1 cellular context compared by ENCODE assay signal in genomic region chr19:11597202-11598102, GRCh38.
TF ChIP-seq lines count a peak whose summit lies in the region.

Gene ZNF627, plus strand, starts transcription at chr19:11597483. Its CDS starts 145 bp downstream, at chr19:11597628.

TF ChIP-seq in GM12878, 131 proteins besides CTCF, POLR2A, EP300 and RAD21 (continued from another document):
- peak; percentile 81 for TF ChIP-seq NKRF (conservative IDR thresholded peaks at IDR 0.05)
- no peak for TF ChIP-seq TCF7 (IDR thresholded peaks at IDR 0.05; ENCODE audit: borderline replicate concordance)
- no peak for TF ChIP-seq RELA (IDR thresholded peaks at IDR 0.05; ENCODE audit: borderline replicate concordance, partially characterized antibody)
- no peak for TF ChIP-seq HDAC2 (IDR thresholded peaks at IDR 0.05)
- peak; percentile 81 for TF ChIP-seq BACH1 (IDR thresholded peaks at IDR 0.05; ENCODE audit: borderline replicate concordance)
- no peak for TF ChIP-seq RAD51 (IDR thresholded peaks at IDR 0.05)
- no peak for TF ChIP-seq CEBPB (IDR thresholded peaks at IDR 0.05; ENCODE audit: borderline replicate concordance in 1 of 2, low read depth in 2 of 2, low read length in 2 of 2)
- 0 out of 2 replicates have a peak, but pooled peaks have one; percentile 14 for TF ChIP-seq MEF2A (IDR thresholded peaks at IDR 0.05; ENCODE audit: insufficient read depth, low read depth, low read length)
- TF ChIP-seq CBFB (IDR thresholded peaks at IDR 0.05; ENCODE audit: low read depth), result 0 out of 2 replicates have a peak, but pooled peaks have one; percentile 33
- TF ChIP-seq, protein P1, sequence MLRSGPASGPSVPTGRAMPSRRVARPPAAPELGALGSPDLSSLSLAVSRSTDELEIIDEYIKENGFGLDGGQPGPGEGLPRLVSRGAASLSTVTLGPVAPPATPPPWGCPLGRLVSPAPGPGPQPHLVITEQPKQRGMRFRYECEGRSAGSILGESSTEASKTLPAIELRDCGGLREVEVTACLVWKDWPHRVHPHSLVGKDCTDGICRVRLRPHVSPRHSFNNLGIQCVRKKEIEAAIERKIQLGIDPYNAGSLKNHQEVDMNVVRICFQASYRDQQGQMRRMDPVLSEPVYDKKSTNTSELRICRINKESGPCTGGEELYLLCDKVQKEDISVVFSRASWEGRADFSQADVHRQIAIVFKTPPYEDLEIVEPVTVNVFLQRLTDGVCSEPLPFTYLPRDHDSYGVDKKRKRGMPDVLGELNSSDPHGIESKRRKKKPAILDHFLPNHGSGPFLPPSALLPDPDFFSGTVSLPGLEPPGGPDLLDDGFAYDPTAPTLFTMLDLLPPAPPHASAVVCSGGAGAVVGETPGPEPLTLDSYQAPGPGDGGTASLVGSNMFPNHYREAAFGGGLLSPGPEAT (IDR thresholded peaks at IDR 0.05; ENCODE audit: low read depth), result no peak
- peak; percentile 47; the same call in 1 of the 2 replicates for TF ChIP-seq MXI1 (IDR thresholded peaks at IDR 0.05; ENCODE audit: low read depth, low read length)
- TF ChIP-seq ATF7 (IDR thresholded peaks at IDR 0.05; ENCODE audit: low read depth), result 0 out of 2 replicates have a peak, but pooled peaks have one; percentile 55
- 0 out of 4 replicates have a peak, but pooled peaks of 1 of the 2 experiments have one; percentile 13 for TF ChIP-seq ETV6 (conservative IDR thresholded peaks at IDR 0.05 in 1 of 2, IDR thresholded peaks at IDR 0.05 in 1 of 2; ENCODE audit: borderline replicate concordance in 1 of 2, low read depth in 1 of 2)
- peak; percentile 83 for TF ChIP-seq IKZF1 (conservative IDR thresholded peaks at IDR 0.05)
- peak; percentile 69; the same call in 1 of the 2 replicates for TF ChIP-seq PML (IDR thresholded peaks at IDR 0.05; ENCODE audit: low read length)
- TF ChIP-seq MYB (IDR thresholded peaks at IDR 0.05; ENCODE audit: borderline replicate concordance, low read depth, low read length), result no peak
- peak; percentile 86 for TF ChIP-seq SP1 (IDR thresholded peaks at IDR 0.05; ENCODE audit: low read depth, low read length)
- peak; percentile 79; the same call in 1 of the 2 replicates for TF ChIP-seq ZNF207 (IDR thresholded peaks at IDR 0.05; ENCODE audit: borderline replicate concordance)
- TF ChIP-seq NFYA (IDR thresholded peaks at IDR 0.05; ENCODE audit: borderline replicate concordance, low read depth, low read length), result no peak
- peak; percentile 62 for TF ChIP-seq MEF2B (IDR thresholded peaks at IDR 0.05; ENCODE audit: partially characterized antibody, poor library complexity, severe bottlenecking)
- peak; percentile 97 for TF ChIP-seq LARP7 (IDR thresholded peaks at IDR 0.05)
- TF ChIP-seq, protein P2, sequence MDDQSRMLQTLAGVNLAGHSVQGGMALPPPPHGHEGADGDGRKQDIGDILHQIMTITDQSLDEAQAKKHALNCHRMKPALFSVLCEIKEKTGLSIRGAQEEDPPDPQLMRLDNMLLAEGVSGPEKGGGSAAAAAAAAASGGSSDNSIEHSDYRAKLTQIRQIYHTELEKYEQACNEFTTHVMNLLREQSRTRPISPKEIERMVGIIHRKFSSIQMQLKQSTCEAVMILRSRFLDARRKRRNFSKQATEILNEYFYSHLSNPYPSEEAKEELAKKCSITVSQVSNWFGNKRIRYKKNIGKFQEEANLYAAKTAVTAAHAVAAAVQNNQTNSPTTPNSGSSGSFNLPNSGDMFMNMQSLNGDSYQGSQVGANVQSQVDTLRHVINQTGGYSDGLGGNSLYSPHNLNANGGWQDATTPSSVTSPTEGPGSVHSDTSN (IDR thresholded peaks at IDR 0.05; ENCODE audit: insufficient replicate concordance, low read depth, low read length), result peak; percentile 93
- no peak for TF ChIP-seq WRNIP1 (IDR thresholded peaks at IDR 0.05; ENCODE audit: borderline replicate concordance, low read depth, low read length)
- TF ChIP-seq ZBTB11 (CRISPR knock-in tag; IDR thresholded peaks at IDR 0.05), result no peak
- TF ChIP-seq DPF2 (IDR thresholded peaks at IDR 0.05), result peak; percentile 83
- peak; percentile 88 for TF ChIP-seq ZNF384 (IDR thresholded peaks at IDR 0.05; ENCODE audit: borderline replicate concordance, low read depth, low read length)
- peak in 1 of 2 experiments; percentile 46; a peak in 2 of 4 replicates for TF ChIP-seq BHLHE40 (IDR thresholded peaks at IDR 0.05; ENCODE audit: borderline replicate concordance in 1 of 2, low read depth in 2 of 2, low read length in 1 of 2)
- TF ChIP-seq SMARCA5 (IDR thresholded peaks at IDR 0.05), result peak; percentile 41; the same call in 1 of the 2 replicates
- no peak; the same call in 1 of the 2 replicates for TF ChIP-seq IRF3 (IDR thresholded peaks at IDR 0.05)
- TF ChIP-seq, protein P3, sequence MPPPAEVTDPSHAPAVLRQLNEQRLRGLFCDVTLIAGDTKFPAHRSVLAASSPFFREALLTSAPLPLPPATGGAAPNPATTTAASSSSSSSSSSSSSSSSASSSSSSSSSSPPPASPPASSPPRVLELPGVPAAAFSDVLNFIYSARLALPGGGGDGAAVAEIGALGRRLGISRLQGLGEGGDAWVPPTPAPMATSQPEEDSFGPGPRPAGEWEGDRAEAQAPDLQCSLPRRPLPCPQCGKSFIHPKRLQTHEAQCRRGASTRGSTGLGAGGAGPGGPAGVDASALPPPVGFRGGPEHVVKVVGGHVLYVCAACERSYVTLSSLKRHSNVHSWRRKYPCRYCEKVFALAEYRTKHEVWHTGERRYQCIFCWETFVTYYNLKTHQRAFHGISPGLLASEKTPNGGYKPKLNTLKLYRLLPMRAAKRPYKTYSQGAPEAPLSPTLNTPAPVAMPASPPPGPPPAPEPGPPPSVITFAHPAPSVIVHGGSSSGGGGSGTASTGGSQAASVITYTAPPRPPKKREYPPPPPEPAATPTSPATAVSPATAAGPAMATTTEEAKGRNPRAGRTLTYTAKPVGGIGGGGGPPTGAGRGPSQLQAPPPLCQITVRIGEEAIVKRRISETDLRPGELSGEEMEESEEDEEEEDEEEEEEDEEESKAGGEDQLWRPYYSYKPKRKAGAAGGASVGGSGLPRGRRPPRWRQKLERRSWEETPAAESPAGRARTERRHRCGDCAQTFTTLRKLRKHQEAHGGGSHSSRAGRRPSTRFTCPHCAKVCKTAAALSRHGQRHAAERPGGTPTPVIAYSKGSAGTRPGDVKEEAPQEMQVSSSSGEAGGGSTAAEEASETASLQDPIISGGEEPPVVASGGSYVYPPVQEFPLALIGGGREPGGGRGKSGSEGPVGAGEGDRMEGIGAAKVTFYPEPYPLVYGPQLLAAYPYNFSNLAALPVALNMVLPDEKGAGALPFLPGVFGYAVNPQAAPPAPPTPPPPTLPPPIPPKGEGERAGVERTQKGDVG (CRISPR knock-in tag; IDR thresholded peaks at IDR 0.05), result no peak
- TF ChIP-seq, protein P4, sequence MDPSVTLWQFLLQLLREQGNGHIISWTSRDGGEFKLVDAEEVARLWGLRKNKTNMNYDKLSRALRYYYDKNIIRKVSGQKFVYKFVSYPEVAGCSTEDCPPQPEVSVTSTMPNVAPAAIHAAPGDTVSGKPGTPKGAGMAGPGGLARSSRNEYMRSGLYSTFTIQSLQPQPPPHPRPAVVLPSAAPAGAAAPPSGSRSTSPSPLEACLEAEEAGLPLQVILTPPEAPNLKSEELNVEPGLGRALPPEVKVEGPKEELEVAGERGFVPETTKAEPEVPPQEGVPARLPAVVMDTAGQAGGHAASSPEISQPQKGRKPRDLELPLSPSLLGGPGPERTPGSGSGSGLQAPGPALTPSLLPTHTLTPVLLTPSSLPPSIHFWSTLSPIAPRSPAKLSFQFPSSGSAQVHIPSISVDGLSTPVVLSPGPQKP (IDR thresholded peaks at IDR 0.05; ENCODE audit: low read depth, low read length), result peak; percentile 7; the same call in 1 of the 2 replicates
- no peak for TF ChIP-seq ZZZ3 (IDR thresholded peaks at IDR 0.05; ENCODE audit: control insufficient read depth, insufficient read length, low read depth)
- TF ChIP-seq YY1 (IDR thresholded peaks at IDR 0.05; ENCODE audit: low read depth, low read length), result 0 out of 2 replicates have a peak, but pooled peaks have one; percentile 29
- TF ChIP-seq CHD2 (IDR thresholded peaks at IDR 0.05; ENCODE audit: borderline replicate concordance, low read depth, low read length), result peak; percentile 45; the same call in 1 of the 2 replicates
